9 cellular contexts compared by ENCODE assay signal in the genomic region with DNA sequence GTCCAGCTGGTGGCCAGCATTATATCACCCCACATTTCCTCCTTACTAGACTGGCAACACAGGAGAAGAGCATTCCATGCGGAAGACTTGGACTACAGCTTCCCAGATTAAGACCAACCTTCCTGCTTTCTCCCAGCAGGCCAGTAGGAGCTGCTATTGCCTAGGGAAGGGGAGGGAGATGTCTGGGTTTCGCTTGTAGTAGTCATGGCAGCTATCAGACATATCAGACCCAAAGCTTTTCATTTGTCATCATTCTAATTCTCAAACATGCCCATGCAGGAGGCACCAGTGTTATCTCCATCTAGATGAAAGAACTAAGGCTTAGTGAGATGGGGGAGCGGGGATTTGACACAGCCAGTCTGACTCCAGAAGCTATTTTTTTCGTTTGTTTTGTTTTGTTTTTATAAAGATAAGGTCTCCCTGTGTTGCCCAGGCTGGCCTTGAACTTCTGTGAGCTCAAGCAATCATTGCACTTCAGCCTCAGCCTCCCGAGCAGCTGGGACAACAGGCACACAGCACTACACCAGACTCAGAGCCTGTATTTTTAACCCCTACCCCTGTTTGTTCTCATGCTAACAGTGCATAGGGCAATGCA. TPM values are rescaled to one million over a fixed set of nuclear protein-coding genes. Genes with fewer than 3 reads are reported as not detected.
A peak's percentile ranks its signal among the peaks of the same experiment; 100 is the strongest.
DNase-seq lines count a peak whose midpoint lies in the region; ATAC-seq and TF ChIP-seq lines count a peak whose summit lies in the region.
"Had no signal": no experiment of that assay in that cellular context is flagged by ENCODE, and none has a peak within 500 bp of the region (broad histone marks: within the 10 kb centered on the region; RNA-seq: fewer than 3 reads in every experiment).

No MANE protein-coding gene starts in this region.

- DNase-seq in activated CD4-positive, alpha-beta T cell treated with anti-CD3 and anti-CD28 coated beads for 48 hours = peak; percentile 38
- no peak for DNase-seq in activated CD4-positive, alpha-beta T cell treated with anti-CD3 and anti-CD28 coated beads, Interleukin-2, amount 50 U/mL, for 1 hour
- peak; percentile 39 for DNase-seq in NB4 (ENCODE audit: low read depth)
- DNase-seq in WERI-Rb-1 = peak; percentile 62
- peak; percentile 73 for DNase-seq in fibroblast of villous mesenchyme (ENCODE audit: low read depth)
- DNase-seq in osteoblast (ENCODE audit: insufficient read length, low spot score, missing footprints) = peak; percentile 95
- DNase-seq: activated naive CD8-positive, alpha-beta T cell treated with anti-CD3 and anti-CD28 coated beads, Interleukin-2, amount 10 ng/mL, durations not matched to agents 7 days and 5 days had no signal

- H4K20me1 ChIP-seq in osteoblast (ENCODE audit: insufficient read depth, low read length) = no peaks in the 10 kb centered on the region

- ATAC-seq in HG03565 (IDR thresholded peaks at IDR 0.05; ENCODE audit: unreplicated experiment) (no peak), GM19328 (IDR thresholded peaks at IDR 0.05; ENCODE audit: unreplicated experiment) (no peak)

- H2AFZ ChIP-seq in osteoblast (ENCODE audit: low read length) = no peak overlapping the region

- H3K4me1 ChIP-seq in osteoblast (ENCODE audit: insufficient read depth, low read length) = no peaks in the 10 kb centered on the region

- peaks cover 4% of the 10 kb centered on the region for H3K27me3 ChIP-seq in WERI-Rb-1 (ENCODE audit: insufficient read depth, low read depth, severe bottlenecking)
- H3K27me3 ChIP-seq in osteoblast (ENCODE audit: insufficient read depth, low read length) = peaks cover 29% of the 10 kb centered on the region

- H3K4me2 ChIP-seq in osteoblast (ENCODE audit: insufficient read depth, low read length) = peak overlapping the region; percentile 61

- no peak overlapping the region for H3K27ac ChIP-seq in WERI-Rb-1
- no peak overlapping the region for H3K27ac ChIP-seq in osteoblast (ENCODE audit: low read depth, low read length)

- no peak for TF ChIP-seq POLR2A in NB4 (IDR thresholded peaks at IDR 0.05; ENCODE audit: extremely low read depth, insufficient read length)

- H3K36me3 ChIP-seq in WERI-Rb-1 (no peaks in the 10 kb centered on the region), osteoblast (ENCODE audit: insufficient read depth, low read length) (no peaks in the 10 kb centered on the region)

- H3K79me2 ChIP-seq in osteoblast (ENCODE audit: insufficient read depth, low read length) = no peaks in the 10 kb centered on the region

- no peak overlapping the region for H3K4me3 ChIP-seq in NB4 (ENCODE audit: low read depth, low read length)
- no peak overlapping the region for H3K4me3 ChIP-seq in WERI-Rb-1 (ENCODE audit: low read depth, low read length)
- H3K4me3 ChIP-seq in fibroblast of villous mesenchyme (ENCODE audit: low read depth, low read length) = no peak overlapping the region
- H3K4me3 ChIP-seq in osteoblast (ENCODE audit: insufficient read depth, low read length) = no peak overlapping the region

- H3K9me3 ChIP-seq in WERI-Rb-1 (ENCODE audit: severe bottlenecking) = no peaks in the 10 kb centered on the region
- no peaks in the 10 kb centered on the region for H3K9me3 ChIP-seq in osteoblast (ENCODE audit: low read depth, low read length)

- TF ChIP-seq CTCF in NB4 (IDR thresholded peaks at IDR 0.05; ENCODE audit: low read depth, low read length) (peak; percentile 55), WERI-Rb-1 (IDR thresholded peaks at IDR 0.05; ENCODE audit: low read depth, low read length) (peak; percentile 99), fibroblast of villous mesenchyme (IDR thresholded peaks at IDR 0.05; ENCODE audit: insufficient read depth, low read depth, low read length) (peak; percentile 99), osteoblast (IDR thresholded peaks at IDR 0.05; ENCODE audit: extremely low read depth, low read depth, low read length) (peak; percentile 99)

RNA-seq across cellular contexts. Expression of a gene that starts 4.5 kb away (rescaled TPM):
- total RNA-seq in fibroblast of villous mesenchyme (not detected in 2 replicates), osteoblast (not detected in 2 replicates)
- total RNA-seq: activated naive CD8-positive, alpha-beta T cell treated with anti-CD3 and anti-CD28 coated beads, Interleukin-2, amount 10 ng/mL, durations not matched to agents 7 days and 5 days had no signal

RNA-seq across cellular contexts. Expression of a gene that starts 51.5 kb away (rescaled TPM):
- total RNA-seq in fibroblast of villous mesenchyme (not detected in 2 replicates), osteoblast (not detected in 2 replicates)
- total RNA-seq: activated naive CD8-positive, alpha-beta T cell treated with anti-CD3 and anti-CD28 coated beads, Interleukin-2, amount 10 ng/mL, durations not matched to agents 7 days and 5 days had no signal
